18 cellular contexts compared by ENCODE assay signal in genomic region chr15:85354432-85354831, GRCh38. TPM values are rescaled to one million over a fixed set of nuclear protein-coding genes. Genes with fewer than 3 reads are reported as not detected.
DNase-seq lines count a peak whose midpoint lies in the region; FAIRE-seq and TF ChIP-seq lines count a peak whose summit lies in the region.
"Had no signal": no experiment of that assay in that cellular context is flagged by ENCODE, and none has a peak within 500 bp of the region (broad histone marks: within the 10 kb centered on the region; RNA-seq: fewer than 3 reads in every experiment).

No MANE protein-coding gene starts in this region.

- H3K9ac ChIP-seq in endothelial cell of umbilical vein (replicated peaks; ENCODE audit: extremely low read depth, insufficient read depth, low read length) (no peak overlapping the region), neuronal stem cell (ENCODE audit: low read depth, low read length, poor library complexity) (no peak overlapping the region)
- H3K9ac ChIP-seq: parathyroid adenoma had no signal

- H3K4me3 Mint-ChIP-seq in MCF 10A (ENCODE audit: unreplicated experiment), result no peak overlapping the region
- H3K4me3 Mint-ChIP-seq: activated CD4-positive, alpha-beta memory T cell treated with anti-CD3 and anti-CD28 coated beads, Interleukin-2, amount 10 ng/mL, durations not matched to agents 7 days and 5 days; activated naive CD4-positive, alpha-beta T cell treated with anti-CD3 and anti-CD28 coated beads for 36 hours; stimulated activated naive CD8-positive, alpha-beta T cell treated with anti-CD3 and anti-CD28 coated beads, Interleukin-15, Interleukin-2, amounts not matched to agents 100 ng/mL and 50 ng/mL, for 24 hours had no signal

- dilution Hi-C loops in endothelial cell of umbilical vein (cut with MboI; ENCODE audit: extremely low pct_ligation_motif_present, low sequenced_read_pairs), result no loop called here

- TF ChIP-seq POLR2A in endothelial cell of umbilical vein (IDR thresholded peaks at IDR 0.05; ENCODE audit: low read depth, low read length), result no peak

- H4K91ac ChIP-seq in neuronal stem cell (ENCODE audit: low read depth, low read length, poor library complexity), result no peak overlapping the region

- no peak overlapping the region for H2BK5ac ChIP-seq in neuronal stem cell (ENCODE audit: low read length)

- no CpG with 5 or more reads among the region's 4 CpGs for whole genome bisulfite sequencing in neuronal stem cell (ENCODE audit: extremely low coverage in 2 of 2, insufficient read length in 2 of 2, insufficient replicate concordance in 1 of 2), 2 donors

- no peak overlapping the region for H4K8ac ChIP-seq in neuronal stem cell (ENCODE audit: low read depth, low read length)

- H3K27me3 ChIP-seq in endothelial cell of umbilical vein (ENCODE audit: control insufficient read depth in 2 of 2, insufficient read depth in 2 of 2, low read length in 2 of 2), result no peaks in the 10 kb centered on the region
- H3K27me3 ChIP-seq in neuronal stem cell (ENCODE audit: control insufficient read depth in 3 of 3, insufficient read depth in 3 of 3, low read depth in 1 of 3, low read length in 3 of 3), result no peaks in the 10 kb centered on the region

- intact Hi-C loops in endothelial cell of umbilical vein (cut with micrococcal nuclease) (no loop called here), MCF 10A (cut with micrococcal nuclease) (no loop called here), head of caudate nucleus (cut with DNase I) (no loop called here)

- no peak overlapping the region for H3K27ac Mint-ChIP-seq in MCF 10A (ENCODE audit: low read depth, unreplicated experiment)
- H3K27ac Mint-ChIP-seq: activated CD4-positive, alpha-beta memory T cell treated with anti-CD3 and anti-CD28 coated beads, Interleukin-2, amount 10 ng/mL, durations not matched to agents 7 days and 5 days; activated naive CD4-positive, alpha-beta T cell treated with anti-CD3 and anti-CD28 coated beads for 36 hours; stimulated activated naive CD8-positive, alpha-beta T cell treated with anti-CD3 and anti-CD28 coated beads, Interleukin-15, Interleukin-2, amounts not matched to agents 100 ng/mL and 50 ng/mL, for 24 hours had no signal

- CTCF ChIA-PET in endothelial cell of umbilical vein (lab: Charles Lee) (interaction anchor here (1.1 to 1.2 kb wide), 2 partner anchors 29 to 132 kb away, joined by 3 read pairs; no protein-coding TSS in a partner anchor), MCF 10A (lab: Yijun Ruan, JAX) (interaction anchor here (0.6 to 4.0 kb wide), 4 partner anchors 10 to 118 kb away, joined by 3 to 17 read pairs (median 4); no protein-coding TSS in a partner anchor)

- H3K4me1 ChIP-seq in endothelial cell of umbilical vein (ENCODE audit: control insufficient read depth, extremely low read depth, insufficient read depth, low read length) (peaks cover 17% of the 10 kb centered on the region), neuronal stem cell (ENCODE audit: control insufficient read depth in 2 of 2, insufficient read depth in 1 of 2, low read depth in 1 of 2, low read length in 2 of 2) (no peaks in the 10 kb centered on the region)
- H3K4me1 ChIP-seq: parathyroid adenoma had no signal

- H3K36me3 ChIP-seq in endothelial cell of umbilical vein (ENCODE audit: control insufficient read depth in 2 of 2, extremely low read depth in 1 of 2, insufficient read depth in 2 of 2, low read length in 2 of 2), result no peaks in the 10 kb centered on the region
- H3K36me3 ChIP-seq in neuronal stem cell (replicated peaks in 1 of 2; ENCODE audit: control insufficient read depth in 2 of 2, insufficient read depth in 2 of 2, low read length in 2 of 2), result no peaks in the 10 kb centered on the region

- no peaks in the 10 kb centered on the region for H3K9me3 Mint-ChIP-seq in MCF 10A (ENCODE audit: unreplicated experiment)
- H3K9me3 Mint-ChIP-seq: activated CD4-positive, alpha-beta memory T cell treated with anti-CD3 and anti-CD28 coated beads, Interleukin-2, amount 10 ng/mL, durations not matched to agents 7 days and 5 days; activated naive CD4-positive, alpha-beta T cell treated with anti-CD3 and anti-CD28 coated beads for 36 hours; stimulated activated naive CD8-positive, alpha-beta T cell treated with anti-CD3 and anti-CD28 coated beads, Interleukin-15, Interleukin-2, amounts not matched to agents 100 ng/mL and 50 ng/mL, for 24 hours had no signal

- POLR2A ChIA-PET in endothelial cell of umbilical vein (lab: Charles Lee), result interaction anchor here (0.7 kb wide), 1 partner anchor 9 kb away, joined by 4 read pairs; no protein-coding TSS in a partner anchor
- POLR2A ChIA-PET in MCF 10A (lab: Yijun Ruan, JAX), result interaction anchor here (0.5 to 6.6 kb wide), 4 partner anchors 10 to 40 kb away, joined by 3 to 65 read pairs (median 4); partner anchors contain the start of gene AKAP13

- H3K18ac ChIP-seq in neuronal stem cell (ENCODE audit: low read length), result peak overlapping the region; percentile 12

- H3K14ac ChIP-seq in neuronal stem cell (ENCODE audit: low read length), result no peak overlapping the region

- H3K4me1 Mint-ChIP-seq in MCF 10A (ENCODE audit: insufficient read depth, unreplicated experiment), result peaks cover 27% of the 10 kb centered on the region

- no TSS peak for BruUV-seq in endothelial cell of umbilical vein (replicated peaks; lab: Mats Ljungman, UMichigan)
- no TSS peak for BruUV-seq in MCF 10A (replicated peaks; lab: Mats Ljungman, UMichigan)

- no peaks in the 10 kb centered on the region for H3K79me2 ChIP-seq in endothelial cell of umbilical vein (ENCODE audit: control insufficient read depth, insufficient read depth, low read length)
- H3K79me2 ChIP-seq: parathyroid adenoma had no signal

- no peaks in the 10 kb centered on the region for H3K36me3 Mint-ChIP-seq in MCF 10A (ENCODE audit: insufficient read depth, unreplicated experiment)

- H3K9me1 ChIP-seq in endothelial cell of umbilical vein (replicated peaks; ENCODE audit: control insufficient read depth, extremely low read depth, insufficient read depth, low read length), result no peaks in the 10 kb centered on the region

- H2AK5ac ChIP-seq in neuronal stem cell (ENCODE audit: low read depth, low read length), result no peak overlapping the region

- DNase-seq in ELF-1 (ENCODE audit: low read depth, low spot score) (peak; percentile 61), NCI-H69 (lab: John Stamatoyannopoulos, UW) (peak; percentile 31), endothelial cell of umbilical vein (ENCODE audit: low read depth, low spot score) (peak; percentile 77), neuronal stem cell (ENCODE audit: low spot score) (no peak), MCF 10A (ENCODE audit: unreplicated experiment) (no peak), head of caudate nucleus (no peak), medulla oblongata (ENCODE audit: extremely low spot score) (no peak)
- no peak for DNase-seq in stimulated activated naive CD4-positive, alpha-beta T cell (lab: John Stamatoyannopoulos, UW)
- DNase-seq: activated CD4-positive, alpha-beta memory T cell treated with anti-CD3 and anti-CD28 coated beads, Interleukin-2, amount 10 ng/mL, durations not matched to agents 7 days and 5 days; activated naive CD4-positive, alpha-beta T cell treated with anti-CD3 and anti-CD28 coated beads for 36 hours; H7; NCI-H2081 treated with DMSO at 0.1 percent for 48 hours; stimulated activated CD4-positive, alpha-beta T cell treated with anti-CD3 and anti-CD28 coated beads, Interleukin-4, amount 100 ng/mL, for 1 hour had no signal

- no peak overlapping the region for H3K4me2 ChIP-seq in endothelial cell of umbilical vein (ENCODE audit: insufficient read depth, low read length)
- no peak overlapping the region for H3K4me2 ChIP-seq in neuronal stem cell (ENCODE audit: insufficient read depth, low read length, poor library complexity, severe bottlenecking)

- H3K23ac ChIP-seq in neuronal stem cell (ENCODE audit: low read depth, low read length, poor library complexity), result no peak overlapping the region

- no peak for FAIRE-seq in endothelial cell of umbilical vein (lab: Jason Lieb, UNC)
- FAIRE-seq: colon, frontal cortex, K562 had no signal

- H2AFZ ChIP-seq in endothelial cell of umbilical vein (ENCODE audit: low read depth, low read length) (no peak overlapping the region), neuronal stem cell (ENCODE audit: low read length) (no peak overlapping the region)
- H2AFZ ChIP-seq: parathyroid adenoma had no signal

- no peak overlapping the region for H3K4ac ChIP-seq in neuronal stem cell (ENCODE audit: low read length)

- H3K79me1 ChIP-seq in neuronal stem cell (ENCODE audit: low read depth, low read length), result no peaks in the 10 kb centered on the region

- no peaks in the 10 kb centered on the region for H4K20me1 ChIP-seq in endothelial cell of umbilical vein (replicated peaks; ENCODE audit: control insufficient read depth, extremely low read depth, insufficient read depth, low read length)

- H2BK15ac ChIP-seq in neuronal stem cell (ENCODE audit: low read length), result no peak overlapping the region

- H3K27ac ChIP-seq in endothelial cell of umbilical vein (ENCODE audit: insufficient read depth, low read depth, low read length) (no peak overlapping the region), neuronal stem cell (replicated peaks; ENCODE audit: low read length) (no peak overlapping the region)
- H3K27ac ChIP-seq: parathyroid adenoma had no signal

- H3K4me3 ChIP-seq in endothelial cell of umbilical vein (replicated peaks in 1 of 3; ENCODE audit: insufficient read depth in 1 of 3, low read depth in 1 of 3, low read length in 3 of 3), result no peak overlapping the region
- no peak overlapping the region for H3K4me3 ChIP-seq in neuronal stem cell (ENCODE audit: low read length in 2 of 2)
- H3K4me3 ChIP-seq: K562 had no signal

- no peak overlapping the region for H2BK120ac ChIP-seq in neuronal stem cell (ENCODE audit: low read depth, low read length)

- no peaks in the 10 kb centered on the region for H3K27me3 Mint-ChIP-seq in MCF 10A (ENCODE audit: insufficient read depth, unreplicated experiment)
- H3K27me3 Mint-ChIP-seq: stimulated activated naive CD8-positive, alpha-beta T cell treated with anti-CD3 and anti-CD28 coated beads, Interleukin-15, Interleukin-2, amounts not matched to agents 100 ng/mL and 50 ng/mL, for 24 hours had no signal

- H3K9me3 ChIP-seq in endothelial cell of umbilical vein (replicated peaks; ENCODE audit: control insufficient read depth, insufficient read depth, low read length) (no peaks in the 10 kb centered on the region), neuronal stem cell (replicated peaks in 1 of 2; ENCODE audit: control insufficient read depth in 2 of 2, insufficient read depth in 1 of 2, low read depth in 1 of 2, low read length in 2 of 2) (no peaks in the 10 kb centered on the region)

- TF ChIP-seq CTCF in endothelial cell of umbilical vein (IDR thresholded peaks at IDR 0.05; ENCODE audit: extremely low read depth in 1 of 2, insufficient read depth in 1 of 2, low read depth in 1 of 2, low read length in 2 of 2) (no peak), MCF 10A (IDR thresholded peaks at IDR 0.05; ENCODE audit: unreplicated experiment) (no peak)

- H2BK12ac ChIP-seq in neuronal stem cell (ENCODE audit: low read length), result no peak overlapping the region

RNA-seq across cellular contexts. Expression of gene AKAP13, which starts 26.0 kb away (rescaled TPM):
- 80.3 and 87.8 TPM in 2 replicates for total RNA-seq in endothelial cell of umbilical vein
- 20.8 and 22.8 TPM in 2 replicates for polyA plus RNA-seq in endothelial cell of umbilical vein
- 14.3 and 15.7 TPM in 2 replicates for polyA plus RNA-seq in endothelial cell of umbilical vein (2011; cell fraction: cytosol; rRNA removed)
- polyA plus RNA-seq in endothelial cell of umbilical vein (2011; cell fraction: nucleus; rRNA removed), result 56.1 and 74.7 TPM in 2 replicates
- polyA plus RNA-seq in endothelial cell of umbilical vein (2012), result 30.6 and 35.5 TPM in 2 replicates
- 113 and 119 TPM in 2 replicates for polyA minus RNA-seq in endothelial cell of umbilical vein
- 55.7 TPM for polyA minus RNA-seq in endothelial cell of umbilical vein (2011; cell fraction: cytosol; rRNA and poly(A)+ RNA removed)
- 234 and 316 TPM in 2 replicates for polyA minus RNA-seq in endothelial cell of umbilical vein (2011; cell fraction: nucleus; rRNA and poly(A)+ RNA removed)
- 13.1 TPM for polyA plus RNA-seq in neuronal stem cell (2013, experiment 1 of 2)
- 13.0 TPM for polyA plus RNA-seq in neuronal stem cell (2013, experiment 2 of 2)
- total RNA-seq in MCF 10A (2022), result 65.7 and 92.9 TPM in 2 replicates

Comparison
In these comparisons a context has a peak if more than half of its experiments do, and no peak if none do; other contexts are left out.
1. DNase-seq: peak in ELF-1 (single experiment), NCI-H69 (single experiment) and endothelial cell of umbilical vein (single experiment); none in neuronal stem cell (single experiment), stimulated activated naive CD4-positive, alpha-beta T cell (0 of 6), MCF 10A (single experiment), head of caudate nucleus (0 of 42) and medulla oblongata (single experiment).